Comparison of ENCODE assay signal across 1 cellular context in the genomic region with DNA sequence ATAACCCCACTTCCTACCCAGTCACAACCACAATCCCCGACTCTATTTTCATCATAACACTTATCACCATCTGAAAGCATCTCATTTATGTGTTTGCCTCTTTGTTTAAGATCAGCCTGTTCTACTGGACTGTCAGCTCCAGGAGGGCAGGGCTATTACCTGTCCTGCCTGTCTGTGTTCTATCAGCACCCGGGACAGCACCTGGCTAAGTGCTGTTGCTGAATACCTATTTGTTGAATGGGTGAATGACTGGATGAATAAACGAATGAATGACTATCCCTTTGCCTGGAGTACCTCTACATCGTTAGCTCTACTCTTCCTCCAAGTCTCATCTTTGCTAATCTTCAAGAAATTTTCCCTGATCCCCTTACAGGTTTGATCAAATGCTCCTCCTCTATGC.
A peak's percentile ranks its signal among the peaks of the same experiment; 100 is the strongest.
TF ChIP-seq lines count a peak whose summit lies in the region.

No MANE protein-coding gene starts in this region.

TF ChIP-seq in GM12878, 131 proteins besides CTCF, POLR2A, EP300 and RAD21 (continued from another document):
- TF ChIP-seq, protein P1, sequence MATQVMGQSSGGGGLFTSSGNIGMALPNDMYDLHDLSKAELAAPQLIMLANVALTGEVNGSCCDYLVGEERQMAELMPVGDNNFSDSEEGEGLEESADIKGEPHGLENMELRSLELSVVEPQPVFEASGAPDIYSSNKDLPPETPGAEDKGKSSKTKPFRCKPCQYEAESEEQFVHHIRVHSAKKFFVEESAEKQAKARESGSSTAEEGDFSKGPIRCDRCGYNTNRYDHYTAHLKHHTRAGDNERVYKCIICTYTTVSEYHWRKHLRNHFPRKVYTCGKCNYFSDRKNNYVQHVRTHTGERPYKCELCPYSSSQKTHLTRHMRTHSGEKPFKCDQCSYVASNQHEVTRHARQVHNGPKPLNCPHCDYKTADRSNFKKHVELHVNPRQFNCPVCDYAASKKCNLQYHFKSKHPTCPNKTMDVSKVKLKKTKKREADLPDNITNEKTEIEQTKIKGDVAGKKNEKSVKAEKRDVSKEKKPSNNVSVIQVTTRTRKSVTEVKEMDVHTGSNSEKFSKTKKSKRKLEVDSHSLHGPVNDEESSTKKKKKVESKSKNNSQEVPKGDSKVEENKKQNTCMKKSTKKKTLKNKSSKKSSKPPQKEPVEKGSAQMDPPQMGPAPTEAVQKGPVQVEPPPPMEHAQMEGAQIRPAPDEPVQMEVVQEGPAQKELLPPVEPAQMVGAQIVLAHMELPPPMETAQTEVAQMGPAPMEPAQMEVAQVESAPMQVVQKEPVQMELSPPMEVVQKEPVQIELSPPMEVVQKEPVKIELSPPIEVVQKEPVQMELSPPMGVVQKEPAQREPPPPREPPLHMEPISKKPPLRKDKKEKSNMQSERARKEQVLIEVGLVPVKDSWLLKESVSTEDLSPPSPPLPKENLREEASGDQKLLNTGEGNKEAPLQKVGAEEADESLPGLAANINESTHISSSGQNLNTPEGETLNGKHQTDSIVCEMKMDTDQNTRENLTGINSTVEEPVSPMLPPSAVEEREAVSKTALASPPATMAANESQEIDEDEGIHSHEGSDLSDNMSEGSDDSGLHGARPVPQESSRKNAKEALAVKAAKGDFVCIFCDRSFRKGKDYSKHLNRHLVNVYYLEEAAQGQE (IDR thresholded peaks at IDR 0.05; ENCODE audit: low read depth, low read length), result peak; percentile 72; the same call in 1 of the 2 replicates
- TF ChIP-seq, protein P2, sequence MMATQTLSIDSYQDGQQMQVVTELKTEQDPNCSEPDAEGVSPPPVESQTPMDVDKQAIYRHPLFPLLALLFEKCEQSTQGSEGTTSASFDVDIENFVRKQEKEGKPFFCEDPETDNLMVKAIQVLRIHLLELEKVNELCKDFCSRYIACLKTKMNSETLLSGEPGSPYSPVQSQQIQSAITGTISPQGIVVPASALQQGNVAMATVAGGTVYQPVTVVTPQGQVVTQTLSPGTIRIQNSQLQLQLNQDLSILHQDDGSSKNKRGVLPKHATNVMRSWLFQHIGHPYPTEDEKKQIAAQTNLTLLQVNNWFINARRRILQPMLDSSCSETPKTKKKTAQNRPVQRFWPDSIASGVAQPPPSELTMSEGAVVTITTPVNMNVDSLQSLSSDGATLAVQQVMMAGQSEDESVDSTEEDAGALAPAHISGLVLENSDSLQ (IDR thresholded peaks at IDR 0.05), result no peak
